In genomic region chr1:18238190-18238589, GRCh38 we compare ENCODE assay signal across 25 cellular contexts.
"Had no signal": no experiment of that assay in that cellular context is flagged by ENCODE, and none has a peak within 500 bp of the region (broad histone marks: within the 10 kb centered on the region; RNA-seq: fewer than 3 reads in every experiment).

No MANE protein-coding gene starts in this region.

- H3K36me3 ChIP-seq: ovary, right lobe of liver, sigmoid colon, stomach, thoracic aorta, thyroid gland, tibial nerve, upper lobe of left lung, vagina had no signal

- FAIRE-seq: small intestine, urothelium cell line had no signal

- H3K4me1 ChIP-seq: parathyroid adenoma, psoas muscle, right lobe of liver, sigmoid colon, stomach, thyroid gland, tibial nerve, upper lobe of left lung, vagina had no signal

- ATAC-seq: natural killer cell treated with Interleukin-12 subunit alpha and Interleukin-12 subunit beta and Interleukin-15 and Interleukin-18, amount 100 ng/mL, for 72 hours; psoas muscle; right cardiac atrium; right lobe of liver; stimulated activated effector memory CD8-positive, alpha-beta T cell treated with anti-CD3 and anti-CD28 coated beads, Interleukin-12 subunit alpha, Interleukin-12 subunit beta, amount 100 ng/mL, for 72 hours; stimulated activated naive B cell treated with anti-CD40 and anti-IgM and Interleukin-4, amounts not matched to agents 10 μg/mL and 1 μg/mL and 100 μg/mL, for 72 hours had no signal

- H3K79me2 ChIP-seq: parathyroid adenoma had no signal

- H3K9me3 ChIP-seq: ovary, psoas muscle, right lobe of liver, sigmoid colon, stomach, thoracic aorta, thyroid gland, tibial nerve, upper lobe of left lung, vagina had no signal

- H3K27me3 ChIP-seq: ovary, right lobe of liver, thyroid gland, tibial nerve, upper lobe of left lung, vagina had no signal

- H3K27ac ChIP-seq: ovary, parathyroid adenoma, psoas muscle, right lobe of liver, sigmoid colon, stomach, thoracic aorta, thyroid gland, tibial nerve, upper lobe of left lung, vagina had no signal

- DNase-seq: nephron progenitor cell; occipital lobe; ovary; psoas muscle; right cardiac atrium; right lobe of liver; sigmoid colon; small intestine; stimulated activated CD4-positive, alpha-beta T cell treated with anti-CD3 and anti-CD28 coated beads, Interleukin-15, amount 100 ng/mL, for 24 hours; stimulated activated CD4-positive, alpha-beta T cell treated with anti-CD3 and anti-CD28 coated beads, Interleukin-2, amount 100 ng/mL, for 24 hours; stimulated activated CD4-positive, alpha-beta T cell treated with anti-CD3 and anti-CD28 coated beads, Interleukin-2, amount 100 ng/mL, for 48 hours; stimulated activated CD4-positive, alpha-beta T cell treated with anti-CD3 and anti-CD28 coated beads, Interleukin-4, amount 100 ng/mL, for 24 hours; stimulated activated naive B cell treated with anti-CD40 and anti-IgM and Interleukin-4, amounts not matched to agents 10 μg/mL and 1 μg/mL and 100 μg/mL, for 72 hours; stimulated activated naive CD4-positive, alpha-beta T cell treated with Interleukin-2 at 50 U/mL for 16 hours; stomach; thyroid gland; trophoblast cell; upper lobe of left lung had no signal

- H3K9ac ChIP-seq: parathyroid adenoma had no signal

- H3K4me3 ChIP-seq: ovary, psoas muscle, right lobe of liver, sigmoid colon, stomach, thoracic aorta, thyroid gland, tibial nerve, upper lobe of left lung, vagina had no signal

- H2AFZ ChIP-seq: parathyroid adenoma had no signal
